In genomic region chr10:5685764-5686240, GRCh38 we compare ENCODE assay signal across 8 cellular contexts. TPM values are rescaled to one million over a fixed set of nuclear protein-coding genes. Genes with fewer than 3 reads are reported as not detected.
DNase-seq lines count a peak whose midpoint lies in the region; ATAC-seq and TF ChIP-seq lines count a peak whose summit lies in the region.

No MANE protein-coding gene starts in this region.

- dilution Hi-C loops in mammary epithelial cell (cut with HindIII; ENCODE audit: low sequenced_read_pairs), result no loop called here

- H3K27me3 ChIP-seq in mammary epithelial cell (ENCODE audit: insufficient read depth, low read length) (no peaks in the 10 kb centered on the region), muscle layer of colon (ENCODE audit: control insufficient read depth in 1 of 2, insufficient read depth in 2 of 2, low read length in 2 of 2) (no peaks in the 10 kb centered on the region)

- H3K36me3 ChIP-seq in KOPT-K1 (ENCODE audit: insufficient read depth, low read length) (peaks cover 17% of the 10 kb centered on the region; the same call in 1 of the 2 replicates), mammary epithelial cell (ENCODE audit: insufficient read depth, low read length) (no peaks in the 10 kb centered on the region), muscle layer of colon (ENCODE audit: insufficient read depth, low read length) (no peaks in the 10 kb centered on the region)

- no peaks in the 10 kb centered on the region for H3K9me3 ChIP-seq in KOPT-K1 (ENCODE audit: insufficient read depth, low read length, poor library complexity, severe bottlenecking)
- no peaks in the 10 kb centered on the region for H3K9me3 ChIP-seq in mammary epithelial cell (replicated peaks; ENCODE audit: insufficient read depth, low read length)
- no peaks in the 10 kb centered on the region for H3K9me3 ChIP-seq in muscle layer of colon (ENCODE audit: low read length)

- H3K79me2 ChIP-seq in mammary epithelial cell (ENCODE audit: insufficient read depth, low read length), result peaks cover 58% of the 10 kb centered on the region

- TF ChIP-seq CTCF in C4-2B (conservative IDR thresholded peaks at IDR 0.05) (peak; percentile 56), mammary epithelial cell (conservative IDR thresholded peaks at IDR 0.05 in 1 of 2, IDR thresholded peaks at IDR 0.05 in 1 of 2; ENCODE audit: extremely low read depth in 1 of 2, insufficient read depth in 1 of 2, low read depth in 1 of 2, low read length in 2 of 2) (no peak)

- TSS peak; percentile 27 for BruUV-seq in mammary epithelial cell (replicated peaks; lab: Mats Ljungman, UMichigan)

- peak overlapping the region; percentile 80 for H2AFZ ChIP-seq in mammary epithelial cell (ENCODE audit: low read depth, low read length)

- H4K20me1 ChIP-seq in mammary epithelial cell (ENCODE audit: insufficient read depth, low read length), result no peaks in the 10 kb centered on the region

- intact Hi-C loops in mammary epithelial cell (cut with micrococcal nuclease), result loop anchor here (1.0 to 2.0 kb wide), 3 partner anchors 25 to 187 kb away; no protein-coding TSS in a partner anchor

- ATAC-seq in GM21737 (IDR thresholded peaks at IDR 0.05; ENCODE audit: unreplicated experiment) (no peak), HG02588 (IDR thresholded peaks at IDR 0.05; ENCODE audit: unreplicated experiment) (no peak)

- H3K4me1 ChIP-seq in mammary epithelial cell (ENCODE audit: insufficient read depth, low read length) (peaks cover 5% of the 10 kb centered on the region), muscle layer of colon (ENCODE audit: insufficient read depth, low read length) (peaks cover 15% of the 10 kb centered on the region)

- peak overlapping the region; percentile 86 for H3K4me2 ChIP-seq in mammary epithelial cell (ENCODE audit: insufficient read depth, low read depth, low read length)

- in situ Hi-C loops in mammary epithelial cell (cut with MboI; ENCODE audit: low sequenced_read_pairs in 2 of 2), result no loop called here

- H3K27ac ChIP-seq in C4-2B (peak overlapping the region; percentile 96), KOPT-K1 (ENCODE audit: low read depth, low read length, poor library complexity, severe bottlenecking) (peak overlapping the region; percentile 88), mammary epithelial cell (ENCODE audit: insufficient read depth, low read depth, low read length) (peak overlapping the region; percentile 64), muscle layer of colon (ENCODE audit: low read depth, low read length) (peak overlapping the region; percentile 74)

- peak overlapping the region; percentile 76 to 91 (median 81) for H3K4me3 ChIP-seq in mammary epithelial cell (replicated peaks in 1 of 3; ENCODE audit: insufficient read depth in 1 of 3, low read depth in 2 of 3, low read length in 3 of 3)
- H3K4me3 ChIP-seq in muscle layer of colon (ENCODE audit: low read depth in 1 of 2, low read length in 2 of 2), result peak overlapping the region; percentile 64 to 83

- CTCF ChIA-PET in mammary epithelial cell (lab: Charles Lee; ENCODE audit: low non-redundant PET), result no interaction called here

- under 1% methylated on average over 10 of the region's 10 CpGs for WGBS in mammary epithelial cell (ENCODE audit: low coverage, missing lambda C conversion rate)

- DNase-seq in mammary epithelial cell (no peak), COLO668 (lab: John Stamatoyannopoulos, UW; ENCODE audit: unreplicated experiment) (no peak)
- no peak for DNase-seq in activated CD4-positive, alpha-beta T cell treated with anti-CD3 and anti-CD28 coated beads, Interleukin-2, amount 50 U/mL, for 1 hour

- peak overlapping the region; percentile 75 for H3K9ac ChIP-seq in mammary epithelial cell (ENCODE audit: insufficient read depth, low read length)
- H3K9ac ChIP-seq in muscle layer of colon (ENCODE audit: low read length), result peak overlapping the region; percentile 68

RNA-seq across cellular contexts. Expression of gene TASOR2, which starts 1.2 kb away (rescaled TPM):
- total RNA-seq in mammary epithelial cell, result 10 to 100 TPM; 73.1 to 82.0 TPM
- polyA plus RNA-seq in mammary epithelial cell, result 30.2 TPM
- 31.8 TPM for polyA minus RNA-seq in mammary epithelial cell

RNA-seq across cellular contexts. Expression of gene ASB13, which starts 19.4 kb away (rescaled TPM):
- 10 to 100 TPM; 16.7 to 17.3 TPM for total RNA-seq in mammary epithelial cell
- 14.4 TPM for polyA plus RNA-seq in mammary epithelial cell
- 17.0 TPM for polyA minus RNA-seq in mammary epithelial cell
